2 cellular contexts compared by ENCODE assay signal in the genomic region with DNA sequence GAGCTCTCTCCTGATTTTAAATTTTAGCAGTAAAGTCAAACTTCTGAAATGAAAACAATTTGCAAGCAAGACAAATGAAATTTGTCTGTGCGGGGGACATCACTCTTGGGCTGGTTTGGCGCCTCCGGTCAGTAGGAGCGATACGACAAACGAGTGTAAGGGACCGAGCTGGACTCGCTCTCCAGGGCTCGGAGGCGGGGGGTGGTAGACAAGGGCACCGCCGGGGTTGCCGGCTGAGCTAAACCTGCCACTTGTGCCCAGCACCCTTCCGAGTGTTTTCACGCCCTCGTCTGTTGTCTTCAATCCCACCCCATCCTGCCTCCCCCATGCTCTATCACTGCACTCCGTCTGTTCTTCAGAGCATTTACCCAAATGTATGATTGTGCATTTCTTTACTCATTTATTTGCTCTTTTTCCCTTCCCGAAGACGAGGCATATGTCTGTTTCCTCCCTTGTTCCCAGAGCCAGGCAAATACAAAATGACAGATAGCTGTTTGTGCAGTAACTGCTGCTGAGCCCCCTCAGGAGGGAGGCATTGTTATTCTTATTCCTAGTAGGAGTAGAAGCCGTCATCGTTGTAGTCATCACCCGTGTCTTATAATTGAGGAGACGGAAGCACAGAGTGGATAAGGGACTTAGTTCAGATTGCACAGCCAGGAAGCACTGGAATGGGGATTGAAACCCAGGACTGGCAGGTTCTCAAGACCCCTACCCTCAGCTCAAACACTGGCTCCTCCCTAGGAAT.
A peak's percentile ranks its signal among the peaks of the same experiment; 100 is the strongest.
TF ChIP-seq lines count a peak whose summit lies in the region.

No MANE protein-coding gene starts in this region.

TF ChIP-seq in IMR-90, 13 proteins besides CTCF, POLR2A, EP300 and RAD21:
- TF ChIP-seq CHD1 (IDR thresholded peaks at IDR 0.05; ENCODE audit: low read depth, low read length), result no peak
- TF ChIP-seq, protein P1, sequence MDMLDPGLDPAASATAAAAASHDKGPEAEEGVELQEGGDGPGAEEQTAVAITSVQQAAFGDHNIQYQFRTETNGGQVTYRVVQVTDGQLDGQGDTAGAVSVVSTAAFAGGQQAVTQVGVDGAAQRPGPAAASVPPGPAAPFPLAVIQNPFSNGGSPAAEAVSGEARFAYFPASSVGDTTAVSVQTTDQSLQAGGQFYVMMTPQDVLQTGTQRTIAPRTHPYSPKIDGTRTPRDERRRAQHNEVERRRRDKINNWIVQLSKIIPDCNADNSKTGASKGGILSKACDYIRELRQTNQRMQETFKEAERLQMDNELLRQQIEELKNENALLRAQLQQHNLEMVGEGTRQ (IDR thresholded peaks at IDR 0.05; ENCODE audit: low read depth, low read length), result no peak
- no peak for TF ChIP-seq SMC3 (IDR thresholded peaks at IDR 0.05; ENCODE audit: low read depth, low read length)
- no peak for TF ChIP-seq BHLHE40 (IDR thresholded peaks at IDR 0.05; ENCODE audit: low read depth, low read length)
- TF ChIP-seq NFE2L2 (IDR thresholded peaks at IDR 0.05; ENCODE audit: low read depth, low read length), result no peak
- TF ChIP-seq MAZ (IDR thresholded peaks at IDR 0.05; ENCODE audit: borderline replicate concordance, low read depth, low read length), result no peak
- no peak for TF ChIP-seq CEBPB (IDR thresholded peaks at IDR 0.05; ENCODE audit: low read depth, low read length)
- TF ChIP-seq RFX5 (IDR thresholded peaks at IDR 0.05; ENCODE audit: low read depth, low read length), result no peak

TF ChIP-seq in K562, 482 proteins besides CTCF, POLR2A, EP300 and RAD21:
- TF ChIP-seq ZNF143 (CRISPR knock-in tag; IDR thresholded peaks at IDR 0.05) (no peak), ZC3H8 (IDR thresholded peaks at IDR 0.05) (no peak), ZFP36 (IDR thresholded peaks at IDR 0.05; ENCODE audit: low read depth, low read length, partially characterized antibody) (peak; percentile 17)
